In the genomic region with DNA sequence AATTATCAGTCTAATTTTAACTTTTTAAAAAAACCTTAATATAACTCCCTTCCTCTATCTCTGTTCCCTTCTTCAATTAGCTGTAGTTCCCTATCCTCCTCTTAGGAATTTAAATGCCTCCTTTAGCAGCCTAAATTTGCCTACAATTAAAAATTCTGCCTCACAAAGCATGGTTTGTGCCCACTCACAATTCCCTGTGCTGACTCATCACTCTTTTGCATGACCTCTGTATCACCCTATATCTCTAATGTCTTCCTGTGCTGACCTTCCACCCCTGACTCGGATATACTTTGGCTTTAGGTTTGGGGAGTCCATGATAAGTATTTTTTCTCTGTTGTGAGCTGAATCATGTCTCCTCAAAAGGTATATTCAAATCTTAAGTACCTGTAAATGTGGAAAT, we compare ENCODE assay signal across 31 cellular contexts.
"Had no signal": no experiment of that assay in that cellular context is flagged by ENCODE, and none has a peak within 500 bp of the region (broad histone marks: within the 10 kb centered on the region; RNA-seq: fewer than 3 reads in every experiment).

No MANE protein-coding gene starts in this region.

- H3K4me3 ChIP-seq: body of pancreas, colonic mucosa, esophagus squamous epithelium, gastroesophageal sphincter, heart right ventricle had no signal

- H3K4me3 Mint-ChIP-seq: activated B cell treated with CpG ODN at 0.5 μM for 24 hours; activated CD8-positive, alpha-beta T cell treated with anti-CD3 and anti-CD28 coated beads for 36 hours; activated naive CD8-positive, alpha-beta T cell; activated T-cell treated with anti-CD3 and anti-CD28 coated beads, Interleukin-2, amount 50 U/mL, for 4 hours; activated T-helper 17 cell treated with anti-CD3 and anti-CD28 coated beads, Interleukin-2, amount 50 U/mL, for 72 hours had no signal

- DNase-seq: activated B cell treated with CpG ODN at 0.5 μM for 24 hours; activated CD4-positive, alpha-beta T cell treated with anti-CD3 and anti-CD28 coated beads for 48 hours; activated CD4-positive, alpha-beta T cell treated with anti-CD3 and anti-CD28 coated beads, Interleukin-2, amount 50 U/mL, for 1 hour; activated CD4-positive, alpha-beta T cell treated with anti-CD3 and anti-CD28 coated beads, Interleukin-2, amount 50 U/mL, for 48 hours; activated CD8-positive, alpha-beta memory T cell treated with anti-CD3 and anti-CD28 coated beads for 24 hours; activated CD8-positive, alpha-beta T cell treated with anti-CD3 and anti-CD28 coated beads for 36 hours; activated effector memory CD4-positive, alpha-beta T cell treated with Interleukin-2 at 50 U/mL for 16 hours; activated gamma-delta T cell treated with Interleukin-2 at 50 U/mL for 16 hours; activated naive CD4-positive, alpha-beta T cell treated with anti-CD3 and anti-CD28 coated beads, Interleukin-2, amount 50 U/mL, for 16 hours; activated naive CD4-positive, alpha-beta T cell treated with Interleukin-2 at 50 U/mL for 16 hours; activated T-cell treated with anti-CD3 and anti-CD28 coated beads, Interleukin-2, amount 50 U/mL, for 4 hours; amniotic stem cell; anterior cingulate cortex; body of pancreas; caudate nucleus; colonic mucosa; effector CD8-positive, alpha-beta T cell; esophagus squamous epithelium; foreskin melanocyte; heart right ventricle; T-helper 2 cell; WERI-Rb-1 had no signal

- H3K27ac Mint-ChIP-seq: activated B cell treated with CpG ODN at 0.5 μM for 24 hours; activated CD8-positive, alpha-beta T cell treated with anti-CD3 and anti-CD28 coated beads for 36 hours; activated naive CD8-positive, alpha-beta T cell; activated T-helper 17 cell treated with anti-CD3 and anti-CD28 coated beads, Interleukin-2, amount 50 U/mL, for 72 hours had no signal

- H3K27me3 Mint-ChIP-seq: activated CD8-positive, alpha-beta T cell treated with anti-CD3 and anti-CD28 coated beads for 36 hours had no signal

- H3K9me3 Mint-ChIP-seq: activated B cell treated with CpG ODN at 0.5 μM for 24 hours; activated CD8-positive, alpha-beta T cell treated with anti-CD3 and anti-CD28 coated beads for 36 hours had no signal

- ATAC-seq: activated CD4-positive, CD25-positive, alpha-beta regulatory T cell treated with anti-CD3 and anti-CD28 coated beads, Interleukin-2, amount 50 U/mL, for 24 hours; activated CD8-positive, alpha-beta T cell treated with anti-CD3 and anti-CD28 coated beads for 36 hours; activated T-cell treated with anti-CD3 and anti-CD28 coated beads, Interleukin-2, amount 50 U/mL, for 4 hours; activated T-helper 17 cell treated with anti-CD3 and anti-CD28 coated beads, Interleukin-2, amount 50 U/mL, for 72 hours; body of pancreas; gastroesophageal sphincter; heart right ventricle had no signal

- H3K27ac ChIP-seq: body of pancreas, colonic mucosa, epithelial cell of prostate, esophagus squamous epithelium, gastroesophageal sphincter, heart right ventricle, WERI-Rb-1 had no signal

- H3K4me1 Mint-ChIP-seq: activated B cell treated with CpG ODN at 0.5 μM for 24 hours; activated T-helper 17 cell treated with anti-CD3 and anti-CD28 coated beads, Interleukin-2, amount 50 U/mL, for 72 hours had no signal

- H3K36me3 ChIP-seq: colonic mucosa, esophagus squamous epithelium, gastroesophageal sphincter, heart right ventricle, WERI-Rb-1 had no signal

- H3K4me1 ChIP-seq: body of pancreas, colonic mucosa, esophagus squamous epithelium, gastroesophageal sphincter, heart right ventricle had no signal

- FAIRE-seq: astrocyte, endometrium, endothelial cell of umbilical vein, TTC549 had no signal

- H3K36me3 Mint-ChIP-seq: activated naive CD8-positive, alpha-beta T cell had no signal

- H3K9me3 ChIP-seq: body of pancreas, colonic mucosa, esophagus squamous epithelium had no signal

- H3K27me3 ChIP-seq: body of pancreas, colonic mucosa, esophagus squamous epithelium, gastroesophageal sphincter, heart right ventricle had no signal
